8 cellular contexts compared by ENCODE assay signal in the genomic region with DNA sequence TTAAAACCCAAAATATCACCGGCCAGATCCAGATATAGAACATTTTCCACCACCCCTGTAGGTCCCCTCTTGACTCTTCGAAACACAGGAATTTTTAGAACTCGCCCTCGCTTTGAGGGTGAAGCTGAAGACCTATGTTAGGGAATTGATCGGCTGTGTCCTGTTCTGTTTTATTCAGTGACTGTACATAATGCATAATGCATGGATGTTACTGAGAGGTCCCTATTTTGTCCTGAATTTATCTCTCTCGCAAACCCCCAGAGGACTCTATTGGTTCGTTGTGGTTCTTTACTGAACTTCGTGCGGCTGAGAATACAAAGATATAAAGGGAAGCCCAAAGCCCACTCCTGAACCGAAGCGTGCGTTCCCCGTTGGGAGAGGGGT. TPM values are rescaled to one million over a fixed set of nuclear protein-coding genes. Genes with fewer than 3 reads are reported as not detected.
DNase-seq lines count a peak whose midpoint lies in the region; ATAC-seq and TF ChIP-seq lines count a peak whose summit lies in the region.

No MANE protein-coding gene starts in this region.

- no peaks in the 10 kb centered on the region for H3F3A ChIP-seq in smooth muscle cell (ENCODE audit: low read depth)

- H3K27ac ChIP-seq in KMS-11 (peak overlapping the region; percentile 40), smooth muscle cell (ENCODE audit: low read depth) (peak overlapping the region; percentile 87)

- no peak for TF ChIP-seq CTCF in GM12865 (IDR thresholded peaks at IDR 0.05; ENCODE audit: insufficient read depth, low read depth, low read length, missing control alignments)
- 0 out of 2 replicates have a peak, but pooled peaks have one; percentile 60 for TF ChIP-seq CTCF in KMS-11 (conservative IDR thresholded peaks at IDR 0.05; ENCODE audit: low read depth, low read length)
- TF ChIP-seq CTCF in fibroblast of mammary gland (conservative IDR thresholded peaks at IDR 0.05; ENCODE audit: control insufficient read depth, insufficient read depth, low read depth, low read length), result no peak
- TF ChIP-seq CTCF in smooth muscle cell (IDR thresholded peaks at IDR 0.05; ENCODE audit: borderline replicate concordance, insufficient read depth, poor library complexity, severe bottlenecking), result no peak

- peak overlapping the region; percentile 93 for H3K4me3 ChIP-seq in GM12865 (ENCODE audit: low read depth, low read length)
- peak overlapping the region; percentile 64 for H3K4me3 ChIP-seq in KMS-11 (IDR thresholded peaks at IDR 0.05; ENCODE audit: insufficient read depth, low read depth, low read length)
- H3K4me3 ChIP-seq in fibroblast of mammary gland (ENCODE audit: control insufficient read depth, low read depth, low read length), result peak overlapping the region; percentile 88
- H3K4me3 ChIP-seq in smooth muscle cell, result peak overlapping the region; percentile 71

- no peaks in the 10 kb centered on the region for H3K9me3 ChIP-seq in smooth muscle cell (replicated peaks; ENCODE audit: low read depth)

- 2% methylated on average over 13 of the region's 13 CpGs for WGBS in smooth muscle cell (ENCODE audit: low lambda C conversion rate)

- no peaks in the 10 kb centered on the region for H3K27me3 ChIP-seq in KMS-11 (ENCODE audit: insufficient read depth, low read depth)
- H3K27me3 ChIP-seq in smooth muscle cell (ENCODE audit: low read depth), result no peaks in the 10 kb centered on the region

- H3K4me1 ChIP-seq in KMS-11 (ENCODE audit: low read depth, poor library complexity, severe bottlenecking) (peaks cover 42% of the 10 kb centered on the region), smooth muscle cell (ENCODE audit: low read depth) (peaks cover 18% of the 10 kb centered on the region)

- no peaks in the 10 kb centered on the region for H3K36me3 ChIP-seq in KMS-11 (ENCODE audit: insufficient read depth)
- H3K36me3 ChIP-seq in smooth muscle cell (ENCODE audit: low read depth), result peaks cover under 1% of the 10 kb centered on the region

- H3K9ac ChIP-seq in KMS-11 (peak overlapping the region; percentile 69; the same call in 1 of the 2 replicates), smooth muscle cell (ENCODE audit: low read depth) (peak overlapping the region; percentile 81)

- peaks cover 27% of the 10 kb centered on the region for H4K20me1 ChIP-seq in KMS-11 (ENCODE audit: insufficient read depth)
- H4K20me1 ChIP-seq in smooth muscle cell (ENCODE audit: low read depth), result peaks cover 44% of the 10 kb centered on the region

- H3K4me2 ChIP-seq in KMS-11 (peak overlapping the region; percentile 56), smooth muscle cell (peak overlapping the region; percentile 93)

- H3K79me2 ChIP-seq in KMS-11 (ENCODE audit: insufficient read depth, low read depth) (peaks cover 68% of the 10 kb centered on the region), smooth muscle cell (ENCODE audit: low read depth) (peaks cover 79% of the 10 kb centered on the region)

- peak; percentile 11 for ATAC-seq in GM21528 (IDR thresholded peaks at IDR 0.05; ENCODE audit: low FRiP score, unreplicated experiment)

- H2AFZ ChIP-seq in KMS-11 (ENCODE audit: low read depth) (peak overlapping the region; percentile 83), smooth muscle cell (ENCODE audit: low read depth) (peak overlapping the region; percentile 95)

- DNase-seq in GM12865 (ENCODE audit: low read depth), result no peak
- DNase-seq in fibroblast of mammary gland (ENCODE audit: low read depth), result no peak
- DNase-seq in smooth muscle cell (lab: John Stamatoyannopoulos, UW; ENCODE audit: unreplicated experiment), result no peak
- DNase-seq in NCI-H1092 (lab: John Stamatoyannopoulos, UW), result no peak
- no peak for DNase-seq in hypothalamus (lab: John Stamatoyannopoulos, UW)
- no peak for DNase-seq in activated effector memory CD4-positive, alpha-beta T cell treated with Interleukin-2 at 50 U/mL for 16 hours

RNA-seq across cellular contexts. Expression of a gene that starts 0.4 kb away (rescaled TPM):
- total RNA-seq in smooth muscle cell, result 23.3 and 29.2 TPM in 2 replicates
- 17.1 and 21.7 TPM in 2 replicates for polyA plus RNA-seq in smooth muscle cell

RNA-seq across cellular contexts. Expression of a gene that starts 0.6 kb away (rescaled TPM):
- 53.8 and 66.5 TPM in 2 replicates for total RNA-seq in smooth muscle cell
- polyA plus RNA-seq in smooth muscle cell, result 38.0 and 41.2 TPM in 2 replicates

RNA-seq across cellular contexts. Expression of a gene that starts 35.8 kb away (rescaled TPM):
- total RNA-seq in smooth muscle cell, result 1.1 and 1.6 TPM in 2 replicates
- 0.16 and 1.5 TPM in 2 replicates for polyA plus RNA-seq in smooth muscle cell
